ENCODE assay signal across 13 cellular contexts in genomic region chr5:134227786-134228185, GRCh38. TPM values are rescaled to one million over a fixed set of nuclear protein-coding genes. Genes with fewer than 3 reads are reported as not detected.
A peak's percentile ranks its signal among the peaks of the same experiment; 100 is the strongest.
DNase-seq lines count a peak whose midpoint lies in the region; ATAC-seq and TF ChIP-seq lines count a peak whose summit lies in the region.
"Had no signal": no experiment of that assay in that cellular context is flagged by ENCODE, and none has a peak within 500 bp of the region (broad histone marks: within the 10 kb centered on the region; RNA-seq: fewer than 3 reads in every experiment).

No MANE protein-coding gene starts in this region.

- H3K4me3 ChIP-seq in right cardiac atrium (ENCODE audit: low read length) (no peak overlapping the region), iPS-20b (ENCODE audit: low read length) (peak overlapping the region; percentile 91; the same call in 1 of the 2 replicates), sigmoid colon (no peak overlapping the region)
- H3K4me3 ChIP-seq: MG63 had no signal

- POLR2A ChIA-PET in activated CD8-positive, alpha-beta T cell treated with anti-CD3 and anti-CD28 coated beads for 36 hours (lab: Charles Lee): no interaction called here

- no peaks in the 10 kb centered on the region for H3K27me3 Mint-ChIP-seq in activated CD8-positive, alpha-beta T cell treated with anti-CD3 and anti-CD28 coated beads for 36 hours

- H3K9me3 Mint-ChIP-seq in activated CD8-positive, alpha-beta T cell treated with anti-CD3 and anti-CD28 coated beads for 36 hours: no peaks in the 10 kb centered on the region

- H3K4me1 ChIP-seq in right cardiac atrium (ENCODE audit: control insufficient read depth, insufficient read depth, low read length) (no peaks in the 10 kb centered on the region), iPS-20b (ENCODE audit: insufficient read depth, low read length) (peaks cover 15% of the 10 kb centered on the region; the same call in 1 of the 2 replicates), sigmoid colon (peaks cover 0 to 32% (median 28%) of the 10 kb centered on the region in 4 donors)

- ATAC-seq in right cardiac atrium: no peak
- no peak for ATAC-seq in Right ventricle myocardium superior (ENCODE audit: poor library complexity)
- no peak for ATAC-seq in activated CD8-positive, alpha-beta T cell treated with anti-CD3 and anti-CD28 coated beads for 36 hours
- no peak for ATAC-seq in HG03095 (IDR thresholded peaks at IDR 0.05; ENCODE audit: unreplicated experiment)

- H3K27ac ChIP-seq in right cardiac atrium (ENCODE audit: low read length) (peak overlapping the region; percentile 83), iPS-20b (ENCODE audit: low read length) (no peak overlapping the region), sigmoid colon (peak overlapping the region in 2 of 4 donors; percentile 100)
- H3K27ac ChIP-seq: BLaER1 treated with 17β-estradiol and CSF1 and Interleukin-3, amounts not matched to agents 10 nM and 100 nM had no signal

- H3K27ac Mint-ChIP-seq in activated CD8-positive, alpha-beta T cell treated with anti-CD3 and anti-CD28 coated beads for 36 hours: peak overlapping the region; percentile 99

- no peaks in the 10 kb centered on the region for H3K9me3 ChIP-seq in right cardiac atrium (ENCODE audit: control insufficient read depth, low read length)
- no peaks in the 10 kb centered on the region for H3K9me3 ChIP-seq in iPS-20b (ENCODE audit: insufficient read depth, low read depth, low read length)
- no peaks in the 10 kb centered on the region for H3K9me3 ChIP-seq in sigmoid colon
- H3K9me3 ChIP-seq: BLaER1 treated with 17β-estradiol and CSF1 and Interleukin-3, amounts not matched to agents 10 nM and 100 nM; MG63 had no signal

- 78% methylated on average over 3 of the region's 3 CpGs for WGBS in right cardiac atrium
- 88 to 96% methylated on average over 3 of the region's 3 CpGs for WGBS in sigmoid colon, 2 donors

- no peak for TF ChIP-seq POLR2A in sigmoid colon (IDR thresholded peaks at IDR 0.05)

- intact Hi-C loops in right cardiac atrium (cut with DNase I): no loop called here
- intact Hi-C loops in Right ventricle myocardium superior (cut with DNase I): no loop called here
- intact Hi-C loops in activated CD8-positive, alpha-beta T cell treated with anti-CD3 and anti-CD28 coated beads for 36 hours (cut with micrococcal nuclease): no loop called here
- intact Hi-C loops in sigmoid colon (cut with DNase I): loop anchor here (2.0 to 5.0 kb wide), 2 partner anchors 51 to 145 kb away; partner anchors contain the start of genes SKP1 and UBE2B

- peaks cover 18% of the 10 kb centered on the region for H3K4me1 Mint-ChIP-seq in activated CD8-positive, alpha-beta T cell treated with anti-CD3 and anti-CD28 coated beads for 36 hours (ENCODE audit: low read depth)

- CTCF ChIA-PET in activated CD8-positive, alpha-beta T cell treated with anti-CD3 and anti-CD28 coated beads for 36 hours (lab: Charles Lee): interaction anchor here (1.4 kb wide), 1 partner anchor 44 kb away, joined by 3 read pairs; no protein-coding TSS in a partner anchor

- TF ChIP-seq EP300 in sigmoid colon (IDR thresholded peaks at IDR 0.05): no peak

- peak overlapping the region; percentile 98 for H3K4me3 Mint-ChIP-seq in activated CD8-positive, alpha-beta T cell treated with anti-CD3 and anti-CD28 coated beads for 36 hours

- no peak for TF ChIP-seq CTCF in activated CD8-positive, alpha-beta T cell treated with anti-CD3 and anti-CD28 coated beads for 36 hours (IDR thresholded peaks at IDR 0.05)
- no peak for TF ChIP-seq CTCF in sigmoid colon (IDR thresholded peaks at IDR 0.05)

- H3K36me3 Mint-ChIP-seq in activated CD8-positive, alpha-beta T cell treated with anti-CD3 and anti-CD28 coated beads for 36 hours (ENCODE audit: low read depth): peaks cover 21% of the 10 kb centered on the region

- H3K27me3 ChIP-seq in right cardiac atrium (ENCODE audit: control insufficient read depth, insufficient read depth) (no peaks in the 10 kb centered on the region), iPS-20b (ENCODE audit: insufficient read depth, low read length) (no peaks in the 10 kb centered on the region), sigmoid colon (no peaks in the 10 kb centered on the region)
- H3K27me3 ChIP-seq: BLaER1 treated with 17β-estradiol and CSF1 and Interleukin-3, amounts not matched to agents 10 nM and 100 nM; MG63 had no signal

- DNase-seq in right cardiac atrium (no peak), Right ventricle myocardium superior (no peak), ureter (ENCODE audit: low spot score) (no peak), COLO668 (lab: John Stamatoyannopoulos, UW; ENCODE audit: unreplicated experiment) (no peak), sigmoid colon (no peak)
- no peak for DNase-seq in activated CD8-positive, alpha-beta T cell treated with anti-CD3 and anti-CD28 coated beads for 36 hours
- DNase-seq: GF-D8; NCI-H2171 treated with DMSO at 0.1 percent for 48 hours; stimulated activated CD4-positive, alpha-beta T cell treated with anti-CD3 and anti-CD28 coated beads, Interleukin-4, amount 100 ng/mL, for 4 hours had no signal

- peaks cover 9% of the 10 kb centered on the region; the same call in 1 of the 2 replicates for H3K36me3 ChIP-seq in iPS-20b (ENCODE audit: insufficient read depth, low read depth, low read length)
- no peaks in the 10 kb centered on the region for H3K36me3 ChIP-seq in sigmoid colon

- no peak overlapping the region for H3K9ac ChIP-seq in iPS-20b (ENCODE audit: low read depth, low read length)

RNA-seq across cellular contexts. Expression of gene PPP2CA, which starts 1.9 kb away (rescaled TPM):
- total RNA-seq in right cardiac atrium (100 to 1,000 TPM; 132 to 178 (median 141) TPM), Right ventricle myocardium superior (135 TPM), ureter (110 TPM), sigmoid colon (100 to 1,000 TPM; 102 to 145 (median 118) TPM)
- polyA plus RNA-seq in right cardiac atrium (57.9 TPM), sigmoid colon (10 to 100 TPM; 48.6 to 59.4 (median 52.8) TPM)
- 100 to 1,000 TPM; 147 to 153 TPM for total RNA-seq in activated CD8-positive, alpha-beta T cell treated with anti-CD3 and anti-CD28 coated beads for 36 hours

RNA-seq across cellular contexts. Expression of gene SKP1, which starts 51.0 kb away (rescaled TPM):
- total RNA-seq in right cardiac atrium: 100 to 1,000 TPM; 459 to 523 (median 498) TPM
- polyA plus RNA-seq in right cardiac atrium: 698 TPM
- 424 TPM for total RNA-seq in Right ventricle myocardium superior
- 100 to 1,000 TPM; 235 to 242 TPM for total RNA-seq in activated CD8-positive, alpha-beta T cell treated with anti-CD3 and anti-CD28 coated beads for 36 hours
- total RNA-seq in ureter: 324 TPM
- total RNA-seq in sigmoid colon: 100 to 1,000 TPM; 193 to 320 (median 271) TPM
- 100 to 1,000 TPM; 445 to 938 (median 717) TPM for polyA plus RNA-seq in sigmoid colon
